In genomic region chr10:34297551-34298370, GRCh38 we compare ENCODE assay signal across 1 cellular context.
TF ChIP-seq lines count a peak whose summit lies in the region.

No MANE protein-coding gene starts in this region.

TF ChIP-seq in IMR-90, 13 proteins besides CTCF, POLR2A, EP300 and RAD21 (continued from another document):
- no peak for TF ChIP-seq MXI1 (IDR thresholded peaks at IDR 0.05; ENCODE audit: borderline replicate concordance, low read depth, low read length)
- no peak for TF ChIP-seq FOS (IDR thresholded peaks at IDR 0.05; ENCODE audit: low read depth, low read length)
- no peak for TF ChIP-seq NFE2L2 (IDR thresholded peaks at IDR 0.05; ENCODE audit: low read depth, low read length)
